In the genomic region with DNA sequence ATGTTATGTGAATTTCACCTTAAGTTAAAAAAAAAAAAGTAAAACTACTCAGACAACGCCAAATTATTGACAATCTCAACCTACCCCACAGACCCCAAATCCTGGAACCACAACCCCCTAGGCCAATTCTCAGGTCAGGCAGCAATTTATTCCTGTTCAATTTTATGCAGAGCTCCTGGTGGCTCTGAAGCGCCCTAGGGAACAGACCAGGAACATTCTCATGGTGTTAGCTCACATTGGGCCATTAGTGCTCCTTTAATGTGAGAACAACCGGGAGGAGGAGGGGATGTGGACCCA, we compare ENCODE assay signal across 9 cellular contexts. TPM values are rescaled to one million over a fixed set of nuclear protein-coding genes. Genes with fewer than 3 reads are reported as not detected.
A peak's percentile ranks its signal among the peaks of the same experiment; 100 is the strongest.
DNase-seq lines count a peak whose midpoint lies in the region; ATAC-seq and TF ChIP-seq lines count a peak whose summit lies in the region.
"Had no signal": no experiment of that assay in that cellular context is flagged by ENCODE, and none has a peak within 500 bp of the region (broad histone marks: within the 10 kb centered on the region; RNA-seq: fewer than 3 reads in every experiment).

No MANE protein-coding gene starts in this region.

- TF ChIP-seq POLR2A in breast epithelium (IDR thresholded peaks at IDR 0.05), result no peak

- peaks cover 0 to 3% (median 0%) of the 10 kb centered on the region in 9 donors for H3K36me3 ChIP-seq in heart right ventricle
- no peaks in the 10 kb centered on the region for H3K36me3 ChIP-seq in breast epithelium
- no peaks in the 10 kb centered on the region for H3K36me3 ChIP-seq in aorta (ENCODE audit: control insufficient read depth in 1 of 2, insufficient read depth in 2 of 2, low read length in 1 of 2)

- no peaks in the 10 kb centered on the region for H3K9me3 ChIP-seq in heart right ventricle
- H3K9me3 ChIP-seq in breast epithelium, result no peaks in the 10 kb centered on the region
- H3K9me3 ChIP-seq in aorta (ENCODE audit: control insufficient read depth, low read length), result no peaks in the 10 kb centered on the region

- ATAC-seq in heart right ventricle (no peak), aorta (ENCODE audit: low FRiP score) (no peak), GM21786 (IDR thresholded peaks at IDR 0.05; ENCODE audit: unreplicated experiment) (no peak)

- peaks cover 8% of the 10 kb centered on the region for H3K9me3 Mint-ChIP-seq in mesothelial cell of epicardium

- H3K4me1 Mint-ChIP-seq in mesothelial cell of epicardium, result peaks cover 14% of the 10 kb centered on the region

- H3K4me3 ChIP-seq in heart right ventricle (peak overlapping the region; percentile 63 to 90 (median 80)), breast epithelium (peak overlapping the region; percentile 68 to 88 (median 84)), aorta (ENCODE audit: low read length in 2 of 2) (peak overlapping the region in 1 of 2 donors; percentile 39)

- H3K36me3 Mint-ChIP-seq in mesothelial cell of epicardium, result no peaks in the 10 kb centered on the region

- H3K27ac Mint-ChIP-seq in mesothelial cell of epicardium, result no peak overlapping the region

- TF ChIP-seq CTCF in heart right ventricle (IDR thresholded peaks at IDR 0.05) (no peak), breast epithelium (IDR thresholded peaks at IDR 0.05) (no peak), mesothelial cell of epicardium (IDR thresholded peaks at IDR 0.05; ENCODE audit: unreplicated experiment) (no peak)

- H3K27me3 ChIP-seq in heart right ventricle, result no peaks in the 10 kb centered on the region
- no peaks in the 10 kb centered on the region for H3K27me3 ChIP-seq in breast epithelium
- H3K27me3 ChIP-seq in aorta (ENCODE audit: control insufficient read depth in 1 of 2, insufficient read depth in 2 of 2, low read length in 1 of 2), result no peaks in the 10 kb centered on the region

- DNase-seq in heart right ventricle (no peak), cardiac septum (ENCODE audit: low spot score) (no peak), breast epithelium (ENCODE audit: low spot score in 2 of 2) (no peak), mesothelial cell of epicardium (ENCODE audit: low spot score in 2 of 2, unreplicated experiment in 2 of 2) (no peak), aorta (no peak), AG20443 (ENCODE audit: low spot score) (no peak)
- no peak for DNase-seq in activated CD4-positive, alpha-beta T cell treated with anti-CD3 and anti-CD28 coated beads, Interleukin-2, amount 50 U/mL, for 4 hours
- DNase-seq: NCI-H2029 treated with DMSO at 0.1 percent for 48 hours had no signal

- WGBS in heart right ventricle, 2 donors, result 37 to 57% methylated on average over 3 of the region's 3 CpGs
- WGBS in aorta, 2 donors, result 22 to 29% methylated on average over 3 of the region's 3 CpGs

- H3K27me3 Mint-ChIP-seq in mesothelial cell of epicardium (ENCODE audit: low read depth), result peaks cover 19% of the 10 kb centered on the region

- H3K4me1 ChIP-seq in heart right ventricle, result peaks cover 11 to 45% (median 23%) of the 10 kb centered on the region in 9 donors
- H3K4me1 ChIP-seq in breast epithelium, result no peaks in the 10 kb centered on the region
- no peaks in the 10 kb centered on the region for H3K4me1 ChIP-seq in aorta (ENCODE audit: control insufficient read depth in 1 of 2, insufficient read depth in 2 of 2, low read length in 2 of 2)

- H3K27ac ChIP-seq in heart right ventricle, result peak overlapping the region in 9 of 10 donors; percentile 69 to 90 (median 81)
- H3K27ac ChIP-seq in breast epithelium, result peak overlapping the region; percentile 69 to 79
- peak overlapping the region; percentile 4 to 15 for H3K27ac ChIP-seq in aorta (ENCODE audit: low read depth in 1 of 2, low read length in 2 of 2)

- peak overlapping the region; percentile 76 for H3K4me3 Mint-ChIP-seq in mesothelial cell of epicardium

- intact Hi-C loops in heart right ventricle (cut with DNase I), result no loop called here
- intact Hi-C loops in cardiac septum (cut with DNase I), result loop anchor here (5.0 kb wide), 1 partner anchor 67 kb away; no protein-coding TSS in a partner anchor
- intact Hi-C loops in breast epithelium (cut with DNase I; ENCODE audit: low total_unique reads), result no loop called here
- intact Hi-C loops in aorta (cut with DNase I), result no loop called here

RNA-seq across cellular contexts. Expression of a gene that starts 0.4 kb away (rescaled TPM):
- total RNA-seq in heart right ventricle (10 to 100 TPM; 17.7 to 25.8 (median 20.2) TPM), cardiac septum (21.5 TPM), breast epithelium (10 to 100 TPM; 27.8 to 31.9 (median 27.9) TPM), mesothelial cell of epicardium (12.4 to 14.0 TPM (median 13.4 TPM) in 3 replicates), aorta (10 to 100 TPM; 14.4 to 15.7 TPM)
- polyA plus RNA-seq in heart right ventricle (10 to 100 TPM; 12.9 to 13.0 TPM), aorta (10 to 100 TPM; 11.2 to 12.3 TPM)

Comparison
In these comparisons a context has a peak if more than half of its experiments do, and no peak if none do; other contexts are left out.
1. H3K27ac ChIP-seq: peak in every context shown above with its lines; median percentile 81 in heart right ventricle; 74 in breast epithelium; 10 in aorta.